In the genomic region with DNA sequence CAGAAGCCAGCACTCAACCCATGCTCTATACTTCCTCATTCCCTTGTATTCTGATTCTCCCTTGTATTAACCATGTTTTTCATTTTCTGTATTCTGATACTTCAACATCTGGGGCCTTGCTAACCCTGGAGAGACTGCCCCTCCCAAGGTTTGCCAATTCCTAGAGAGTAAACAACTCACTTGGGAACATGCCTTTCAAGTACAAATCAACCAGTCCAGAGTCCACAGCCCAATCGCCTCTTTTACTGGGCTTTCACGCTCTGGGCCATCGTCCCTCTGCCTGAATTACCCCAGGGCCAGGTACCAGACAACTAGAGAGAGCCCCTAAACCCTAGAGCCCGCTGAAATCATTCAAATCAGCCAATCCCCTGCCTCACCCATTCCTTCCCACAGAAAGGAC, we compare ENCODE assay signal across 1 cellular context.
TF ChIP-seq lines count a peak whose summit lies in the region.

No MANE protein-coding gene starts in this region.

TF ChIP-seq in HepG2, 621 proteins besides CTCF, POLR2A, EP300 and RAD21 (continued from another document and continues in another):
- TF ChIP-seq, protein P1, sequence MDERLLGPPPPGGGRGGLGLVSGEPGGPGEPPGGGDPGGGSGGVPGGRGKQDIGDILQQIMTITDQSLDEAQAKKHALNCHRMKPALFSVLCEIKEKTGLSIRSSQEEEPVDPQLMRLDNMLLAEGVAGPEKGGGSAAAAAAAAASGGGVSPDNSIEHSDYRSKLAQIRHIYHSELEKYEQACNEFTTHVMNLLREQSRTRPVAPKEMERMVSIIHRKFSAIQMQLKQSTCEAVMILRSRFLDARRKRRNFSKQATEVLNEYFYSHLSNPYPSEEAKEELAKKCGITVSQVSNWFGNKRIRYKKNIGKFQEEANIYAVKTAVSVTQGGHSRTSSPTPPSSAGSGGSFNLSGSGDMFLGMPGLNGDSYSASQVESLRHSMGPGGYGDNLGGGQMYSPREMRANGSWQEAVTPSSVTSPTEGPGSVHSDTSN (CRISPR knock-in tag; IDR thresholded peaks at IDR 0.05): no peak
- TF ChIP-seq BRCA1 (CRISPR knock-in tag; IDR thresholded peaks at IDR 0.05) (no peak), FOXK2 (IDR thresholded peaks at IDR 0.05) (no peak), TBX2 (CRISPR knock-in tag; IDR thresholded peaks at IDR 0.05; ENCODE audit: borderline replicate concordance) (peak; percentile 59; the same call in 1 of the 2 replicates), ZNF263 (CRISPR knock-in tag; IDR thresholded peaks at IDR 0.05) (no peak), SIN3B (IDR thresholded peaks at IDR 0.05; ENCODE audit: low read length) (no peak), TCF7L2 (IDR thresholded peaks at IDR 0.05; ENCODE audit: low read depth, low read length) (no peak), ZSCAN29 (CRISPR knock-in tag; conservative IDR thresholded peaks at IDR 0.05) (no peak), ZNF33A (CRISPR knock-in tag; IDR thresholded peaks at IDR 0.05; ENCODE audit: borderline replicate concordance) (no peak), ETV6 (CRISPR knock-in tag; conservative IDR thresholded peaks at IDR 0.05) (no peak), ZNF883 (CRISPR knock-in tag; IDR thresholded peaks at IDR 0.05; ENCODE audit: not compliant biosample characterization) (no peak), BCLAF1 (IDR thresholded peaks at IDR 0.05) (no peak), ZNF615 (CRISPR knock-in tag; IDR thresholded peaks at IDR 0.05; ENCODE audit: borderline replicate concordance) (no peak), FOXC1 (CRISPR knock-in tag; IDR thresholded peaks at IDR 0.05; ENCODE audit: borderline replicate concordance) (no peak), PCBP2 (optimal IDR thresholded peaks at IDR 0.05; ENCODE audit: low read depth, low read length, poor library complexity, severe bottlenecking) (no peak), IKZF5 (CRISPR knock-in tag; IDR thresholded peaks at IDR 0.05) (peak; percentile 67; the same call in 1 of the 2 replicates), ZNF331 (CRISPR knock-in tag; IDR thresholded peaks at IDR 0.05) (peak; percentile 78), ZEB1 (IDR thresholded peaks at IDR 0.05; ENCODE audit: insufficient replicate concordance, low read depth) (no peak), CHCHD3 (CRISPR knock-in tag; IDR thresholded peaks at IDR 0.05) (no peak), MBD4 (IDR thresholded peaks at IDR 0.05; ENCODE audit: borderline replicate concordance, low read length) (no peak), ZNF326 (CRISPR knock-in tag; IDR thresholded peaks at IDR 0.05; ENCODE audit: borderline replicate concordance) (no peak), NFIB (CRISPR knock-in tag; IDR thresholded peaks at IDR 0.05; ENCODE audit: borderline replicate concordance) (no peak), SP2 (CRISPR knock-in tag; IDR thresholded peaks at IDR 0.05) (no peak), ZNF605 (CRISPR knock-in tag; IDR thresholded peaks at IDR 0.05) (no peak), RFX3 (CRISPR knock-in tag; IDR thresholded peaks at IDR 0.05) (no peak), ZNF572 (CRISPR knock-in tag; IDR thresholded peaks at IDR 0.05) (no peak), STAT5B (CRISPR knock-in tag; IDR thresholded peaks at IDR 0.05) (no peak), KLF15 (CRISPR knock-in tag; IDR thresholded peaks at IDR 0.05; ENCODE audit: borderline replicate concordance) (no peak), NFYB (CRISPR knock-in tag; IDR thresholded peaks at IDR 0.05) (no peak), ZNF484 (CRISPR knock-in tag; IDR thresholded peaks at IDR 0.05; ENCODE audit: borderline replicate concordance, low read depth) (no peak), SPEN (CRISPR knock-in tag; IDR thresholded peaks at IDR 0.05; ENCODE audit: low read depth) (peak; percentile 52; the same call in 1 of the 2 replicates), ZNF607 (CRISPR knock-in tag; IDR thresholded peaks at IDR 0.05; ENCODE audit: borderline replicate concordance) (no peak), HHEX (CRISPR knock-in tag; IDR thresholded peaks at IDR 0.05) (peak; percentile 72), ZNF83 (CRISPR knock-in tag; IDR thresholded peaks at IDR 0.05; ENCODE audit: borderline replicate concordance) (no peak), NFIC (IDR thresholded peaks at IDR 0.05; ENCODE audit: low read length) (peak; percentile 58; the same call in 1 of the 2 replicates), LCORL (IDR thresholded peaks at IDR 0.05) (no peak), LCORL (CRISPR knock-in tag; IDR thresholded peaks at IDR 0.05) (peak; percentile 84), CENPT (CRISPR knock-in tag; IDR thresholded peaks at IDR 0.05; ENCODE audit: low read depth) (no peak), ZNF160 (CRISPR knock-in tag; IDR thresholded peaks at IDR 0.05) (no peak), PAWR (CRISPR knock-in tag; IDR thresholded peaks at IDR 0.05; ENCODE audit: borderline replicate concordance) (no peak), MAFK (conservative IDR thresholded peaks at IDR 0.05 in 1 of 2, IDR thresholded peaks at IDR 0.05 in 1 of 2; ENCODE audit: low read length in 2 of 2) (no peak)
- TF ChIP-seq, protein P2, sequence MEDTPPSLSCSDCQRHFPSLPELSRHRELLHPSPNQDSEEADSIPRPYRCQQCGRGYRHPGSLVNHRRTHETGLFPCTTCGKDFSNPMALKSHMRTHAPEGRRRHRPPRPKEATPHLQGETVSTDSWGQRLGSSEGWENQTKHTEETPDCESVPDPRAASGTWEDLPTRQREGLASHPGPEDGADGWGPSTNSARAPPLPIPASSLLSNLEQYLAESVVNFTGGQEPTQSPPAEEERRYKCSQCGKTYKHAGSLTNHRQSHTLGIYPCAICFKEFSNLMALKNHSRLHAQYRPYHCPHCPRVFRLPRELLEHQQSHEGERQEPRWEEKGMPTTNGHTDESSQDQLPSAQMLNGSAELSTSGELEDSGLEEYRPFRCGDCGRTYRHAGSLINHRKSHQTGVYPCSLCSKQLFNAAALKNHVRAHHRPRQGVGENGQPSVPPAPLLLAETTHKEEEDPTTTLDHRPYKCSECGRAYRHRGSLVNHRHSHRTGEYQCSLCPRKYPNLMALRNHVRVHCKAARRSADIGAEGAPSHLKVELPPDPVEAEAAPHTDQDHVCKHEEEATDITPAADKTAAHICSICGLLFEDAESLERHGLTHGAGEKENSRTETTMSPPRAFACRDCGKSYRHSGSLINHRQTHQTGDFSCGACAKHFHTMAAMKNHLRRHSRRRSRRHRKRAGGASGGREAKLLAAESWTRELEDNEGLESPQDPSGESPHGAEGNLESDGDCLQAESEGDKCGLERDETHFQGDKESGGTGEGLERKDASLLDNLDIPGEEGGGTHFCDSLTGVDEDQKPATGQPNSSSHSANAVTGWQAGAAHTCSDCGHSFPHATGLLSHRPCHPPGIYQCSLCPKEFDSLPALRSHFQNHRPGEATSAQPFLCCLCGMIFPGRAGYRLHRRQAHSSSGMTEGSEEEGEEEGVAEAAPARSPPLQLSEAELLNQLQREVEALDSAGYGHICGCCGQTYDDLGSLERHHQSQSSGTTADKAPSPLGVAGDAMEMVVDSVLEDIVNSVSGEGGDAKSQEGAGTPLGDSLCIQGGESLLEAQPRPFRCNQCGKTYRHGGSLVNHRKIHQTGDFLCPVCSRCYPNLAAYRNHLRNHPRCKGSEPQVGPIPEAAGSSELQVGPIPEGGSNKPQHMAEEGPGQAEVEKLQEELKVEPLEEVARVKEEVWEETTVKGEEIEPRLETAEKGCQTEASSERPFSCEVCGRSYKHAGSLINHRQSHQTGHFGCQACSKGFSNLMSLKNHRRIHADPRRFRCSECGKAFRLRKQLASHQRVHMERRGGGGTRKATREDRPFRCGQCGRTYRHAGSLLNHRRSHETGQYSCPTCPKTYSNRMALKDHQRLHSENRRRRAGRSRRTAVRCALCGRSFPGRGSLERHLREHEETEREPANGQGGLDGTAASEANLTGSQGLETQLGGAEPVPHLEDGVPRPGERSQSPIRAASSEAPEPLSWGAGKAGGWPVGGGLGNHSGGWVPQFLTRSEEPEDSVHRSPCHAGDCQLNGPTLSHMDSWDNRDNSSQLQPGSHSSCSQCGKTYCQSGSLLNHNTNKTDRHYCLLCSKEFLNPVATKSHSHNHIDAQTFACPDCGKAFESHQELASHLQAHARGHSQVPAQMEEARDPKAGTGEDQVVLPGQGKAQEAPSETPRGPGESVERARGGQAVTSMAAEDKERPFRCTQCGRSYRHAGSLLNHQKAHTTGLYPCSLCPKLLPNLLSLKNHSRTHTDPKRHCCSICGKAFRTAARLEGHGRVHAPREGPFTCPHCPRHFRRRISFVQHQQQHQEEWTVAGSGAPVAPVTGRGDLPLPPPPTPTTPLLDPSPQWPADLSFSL (CRISPR knock-in tag; IDR thresholded peaks at IDR 0.05): no peak
- TF ChIP-seq, protein P3, sequence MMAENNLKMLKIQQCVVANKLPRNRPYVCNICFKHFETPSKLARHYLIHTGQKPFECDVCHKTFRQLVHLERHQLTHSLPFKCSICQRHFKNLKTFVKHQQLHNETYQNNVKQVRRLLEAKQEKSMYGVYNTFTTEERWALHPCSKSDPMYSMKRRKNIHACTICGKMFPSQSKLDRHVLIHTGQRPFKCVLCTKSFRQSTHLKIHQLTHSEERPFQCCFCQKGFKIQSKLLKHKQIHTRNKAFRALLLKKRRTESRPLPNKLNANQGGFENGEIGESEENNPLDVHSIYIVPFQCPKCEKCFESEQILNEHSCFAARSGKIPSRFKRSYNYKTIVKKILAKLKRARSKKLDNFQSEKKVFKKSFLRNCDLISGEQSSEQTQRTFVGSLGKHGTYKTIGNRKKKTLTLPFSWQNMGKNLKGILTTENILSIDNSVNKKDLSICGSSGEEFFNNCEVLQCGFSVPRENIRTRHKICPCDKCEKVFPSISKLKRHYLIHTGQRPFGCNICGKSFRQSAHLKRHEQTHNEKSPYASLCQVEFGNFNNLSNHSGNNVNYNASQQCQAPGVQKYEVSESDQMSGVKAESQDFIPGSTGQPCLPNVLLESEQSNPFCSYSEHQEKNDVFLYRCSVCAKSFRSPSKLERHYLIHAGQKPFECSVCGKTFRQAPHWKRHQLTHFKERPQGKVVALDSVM (CRISPR knock-in tag; IDR thresholded peaks at IDR 0.05): no peak
- TF ChIP-seq, protein P4, sequence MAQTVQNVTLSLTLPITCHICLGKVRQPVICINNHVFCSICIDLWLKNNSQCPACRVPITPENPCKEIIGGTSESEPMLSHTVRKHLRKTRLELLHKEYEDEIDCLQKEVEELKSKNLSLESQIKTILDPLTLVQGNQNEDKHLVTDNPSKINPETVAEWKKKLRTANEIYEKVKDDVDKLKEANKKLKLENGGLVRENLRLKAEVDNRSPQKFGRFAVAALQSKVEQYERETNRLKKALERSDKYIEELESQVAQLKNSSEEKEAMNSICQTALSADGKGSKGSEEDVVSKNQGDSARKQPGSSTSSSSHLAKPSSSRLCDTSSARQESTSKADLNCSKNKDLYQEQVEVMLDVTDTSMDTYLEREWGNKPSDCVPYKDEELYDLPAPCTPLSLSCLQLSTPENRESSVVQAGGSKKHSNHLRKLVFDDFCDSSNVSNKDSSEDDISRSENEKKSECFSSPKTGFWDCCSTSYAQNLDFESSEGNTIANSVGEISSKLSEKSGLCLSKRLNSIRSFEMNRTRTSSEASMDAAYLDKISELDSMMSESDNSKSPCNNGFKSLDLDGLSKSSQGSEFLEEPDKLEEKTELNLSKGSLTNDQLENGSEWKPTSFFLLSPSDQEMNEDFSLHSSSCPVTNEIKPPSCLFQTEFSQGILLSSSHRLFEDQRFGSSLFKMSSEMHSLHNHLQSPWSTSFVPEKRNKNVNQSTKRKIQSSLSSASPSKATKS (CRISPR knock-in tag; IDR thresholded peaks at IDR 0.05): no peak
- TF ChIP-seq, protein P5, sequence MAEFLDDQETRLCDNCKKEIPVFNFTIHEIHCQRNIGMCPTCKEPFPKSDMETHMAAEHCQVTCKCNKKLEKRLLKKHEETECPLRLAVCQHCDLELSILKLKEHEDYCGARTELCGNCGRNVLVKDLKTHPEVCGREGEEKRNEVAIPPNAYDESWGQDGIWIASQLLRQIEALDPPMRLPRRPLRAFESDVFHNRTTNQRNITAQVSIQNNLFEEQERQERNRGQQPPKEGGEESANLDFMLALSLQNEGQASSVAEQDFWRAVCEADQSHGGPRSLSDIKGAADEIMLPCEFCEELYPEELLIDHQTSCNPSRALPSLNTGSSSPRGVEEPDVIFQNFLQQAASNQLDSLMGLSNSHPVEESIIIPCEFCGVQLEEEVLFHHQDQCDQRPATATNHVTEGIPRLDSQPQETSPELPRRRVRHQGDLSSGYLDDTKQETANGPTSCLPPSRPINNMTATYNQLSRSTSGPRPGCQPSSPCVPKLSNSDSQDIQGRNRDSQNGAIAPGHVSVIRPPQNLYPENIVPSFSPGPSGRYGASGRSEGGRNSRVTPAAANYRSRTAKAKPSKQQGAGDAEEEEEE (CRISPR knock-in tag; IDR thresholded peaks at IDR 0.05; ENCODE audit: borderline replicate concordance): no peak
